8 cellular contexts compared by ENCODE assay signal in the genomic region with DNA sequence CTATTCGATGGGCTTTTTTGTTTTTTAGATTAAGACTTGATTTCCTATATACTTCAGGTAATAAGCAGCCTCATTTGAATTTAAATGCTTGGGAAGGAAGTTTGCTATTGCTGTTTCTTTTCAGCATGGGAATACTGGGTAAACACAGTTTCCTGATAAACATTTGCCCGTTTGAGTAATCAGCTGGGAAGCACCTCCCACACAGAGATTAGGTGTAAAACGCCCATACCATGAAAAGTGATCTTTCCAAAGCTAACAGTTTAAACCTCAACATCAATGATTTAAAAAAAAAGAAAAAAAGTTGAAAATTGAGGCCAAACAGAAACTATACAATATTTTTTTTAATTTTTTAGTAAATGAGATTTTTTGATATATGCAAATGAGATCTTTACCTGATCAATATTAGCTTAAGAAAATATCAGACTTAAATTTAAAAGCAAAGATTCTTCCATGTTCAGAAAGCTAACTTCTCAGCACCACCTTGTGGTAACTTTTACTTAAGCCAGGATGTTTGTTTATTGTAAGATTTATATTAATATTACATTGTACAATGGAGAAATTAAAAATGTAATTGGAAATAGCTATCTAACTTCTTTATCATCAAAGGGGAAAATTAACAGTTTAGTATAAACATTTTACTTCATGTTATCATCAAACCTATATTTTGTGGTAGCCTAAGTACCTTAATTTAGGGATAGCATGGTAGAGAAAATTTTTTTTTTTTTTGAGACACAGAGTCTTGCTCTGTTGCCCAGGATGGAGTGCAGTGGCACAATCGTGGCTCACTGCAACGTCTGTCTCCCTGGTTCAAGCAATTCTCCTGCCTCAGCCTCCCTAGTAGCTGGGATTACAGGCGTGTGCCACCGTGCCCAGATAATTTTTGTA. TPM values are rescaled to one million over a fixed set of nuclear protein-coding genes. Genes with fewer than 3 reads are reported as not detected.
A peak's percentile ranks its signal among the peaks of the same experiment; 100 is the strongest.
DNase-seq lines count a peak whose midpoint lies in the region; ATAC-seq and TF ChIP-seq lines count a peak whose summit lies in the region.

No MANE protein-coding gene starts in this region.

- WGBS in heart right ventricle, 2 donors = 45 to 47% methylated on average over 7 of the region's 7 CpGs
- 50 to 64% methylated on average over 5 to 7 of the region's 7 CpGs for WGBS in transverse colon (ENCODE audit: low coverage in 1 of 2), 2 donors

- no peaks in the 10 kb centered on the region for H3K79me2 ChIP-seq in SU-DHL-6 (ENCODE audit: insufficient read depth, low read length)

- ATAC-seq in heart right ventricle = no peak
- ATAC-seq in left cardiac atrium = no peak

- H3K9me3 ChIP-seq in heart right ventricle = no peaks in the 10 kb centered on the region
- H3K9me3 ChIP-seq in SU-DHL-6 (ENCODE audit: insufficient read depth, low read length) = no peaks in the 10 kb centered on the region
- H3K9me3 ChIP-seq in transverse colon = no peaks in the 10 kb centered on the region
- H3K9me3 ChIP-seq in vagina = no peaks in the 10 kb centered on the region

- no peak overlapping the region for H3K9ac ChIP-seq in SU-DHL-6 (ENCODE audit: low read length)

- H3K27me3 ChIP-seq in heart right ventricle (peaks cover 0 to 13% (median 5%) of the 10 kb centered on the region in 7 donors), SU-DHL-6 (ENCODE audit: low read length) (no peaks in the 10 kb centered on the region), transverse colon (no peaks in the 10 kb centered on the region), vagina (no peaks in the 10 kb centered on the region)

- in situ Hi-C loops in transverse colon (cut with MboI; ENCODE audit: low pct_ligation_motif_present in 1 of 4, low pct_unique_long_range_greater_than_20kb in 1 of 4, low sequenced_read_pairs in 3 of 4) = no loop called here

- H3K4me3 ChIP-seq in heart right ventricle (no peak overlapping the region), SU-DHL-6 (ENCODE audit: insufficient read depth, low read length, poor library complexity, severe bottlenecking) (no peak overlapping the region), foreskin fibroblast (ENCODE audit: low read depth in 1 of 2, low read length in 2 of 2) (no peak overlapping the region), transverse colon (no peak overlapping the region), vagina (no peak overlapping the region)

- no peak for TF ChIP-seq EP300 in transverse colon (IDR thresholded peaks at IDR 0.05; ENCODE audit: low read depth)

- no peak overlapping the region for H3K4me2 ChIP-seq in SU-DHL-6 (ENCODE audit: low read depth, low read length, poor library complexity, severe bottlenecking)

- no peak overlapping the region for H2AFZ ChIP-seq in SU-DHL-6 (ENCODE audit: low read depth, low read length, severe bottlenecking)

- peak overlapping the region in 1 of 10 donors; percentile 64 for H3K27ac ChIP-seq in heart right ventricle
- no peak overlapping the region for H3K27ac ChIP-seq in SU-DHL-6 (ENCODE audit: low read depth, low read length)
- H3K27ac ChIP-seq in transverse colon = peak overlapping the region in 2 of 4 donors; percentile 24 to 40
- no peak overlapping the region for H3K27ac ChIP-seq in vagina

- no peaks in the 10 kb centered on the region for H3K36me3 ChIP-seq in heart right ventricle
- no peaks in the 10 kb centered on the region for H3K36me3 ChIP-seq in SU-DHL-6 (ENCODE audit: low read length)
- H3K36me3 ChIP-seq in transverse colon = no peaks in the 10 kb centered on the region
- H3K36me3 ChIP-seq in vagina = no peaks in the 10 kb centered on the region

- TF ChIP-seq POLR2A in transverse colon (IDR thresholded peaks at IDR 0.05) = no peak
- TF ChIP-seq POLR2A in vagina (IDR thresholded peaks at IDR 0.05) = no peak

- DNase-seq in heart right ventricle = no peak
- DNase-seq in left cardiac atrium = no peak
- DNase-seq in foreskin fibroblast = peak in 1 of 2 donors; percentile 34
- DNase-seq in transverse colon = no peak
- DNase-seq in vagina (ENCODE audit: extremely low spot score in 2 of 2) = no peak
- DNase-seq in NCI-H1092 (lab: John Stamatoyannopoulos, UW) = no peak
- no peak for DNase-seq in activated CD4-positive, CD25-positive, alpha-beta regulatory T cell (lab: John Stamatoyannopoulos, UW)

- H3K4me1 ChIP-seq in heart right ventricle (peaks cover 0 to 34% (median 0%) of the 10 kb centered on the region in 9 donors), transverse colon (peaks cover 0 to 40% (median 16%) of the 10 kb centered on the region in 4 donors), vagina (no peaks in the 10 kb centered on the region)

- intact Hi-C loops in heart right ventricle (cut with DNase I) (no loop called here), left cardiac atrium (cut with DNase I) (no loop called here), transverse colon (cut with DNase I; ENCODE audit: low total_unique reads) (no loop called here), vagina (cut with DNase I) (no loop called here)

- TF ChIP-seq CTCF in heart right ventricle (IDR thresholded peaks at IDR 0.05) (peak in 7 of 9 donors; percentile 22 to 62 (median 49)), SU-DHL-6 (IDR thresholded peaks at IDR 0.05; ENCODE audit: insufficient read depth, low read length, poor library complexity, severe bottlenecking) (peak; percentile 41), foreskin fibroblast (IDR thresholded peaks at IDR 0.05; ENCODE audit: low read depth, low read length) (peak; percentile 34), transverse colon (IDR thresholded peaks at IDR 0.05) (peak in 4 of 5 experiments; percentile 25 to 38 (median 34)), vagina (IDR thresholded peaks at IDR 0.05) (no peak)

- H4K20me1 ChIP-seq in SU-DHL-6 (ENCODE audit: low read depth, low read length) = no peaks in the 10 kb centered on the region

- no peaks in the 10 kb centered on the region for H3K9me2 ChIP-seq in SU-DHL-6 (replicated peaks; ENCODE audit: insufficient read depth, low read length)

- H3F3A ChIP-seq in SU-DHL-6 (ENCODE audit: insufficient read depth) = no peaks in the 10 kb centered on the region

RNA-seq across cellular contexts. Expression of gene F2RL2, which starts 39.8 kb away (rescaled TPM):
- 1 to 10 TPM in 2 of 10 donors, under 1 TPM in 8; 0.12 to 1.5 (median 0.45) TPM for total RNA-seq in heart right ventricle
- polyA plus RNA-seq in heart right ventricle = under 1 TPM; 0.15 to 0.30 TPM
- total RNA-seq in left cardiac atrium = under 1 TPM; 0.09 to 0.39 TPM
- under 1 TPM in 2 of 4 donors, not detected in 2; 0.32 to 0.96 TPM for total RNA-seq in transverse colon
- not detected for total RNA-seq in vagina

Comparison
In these comparisons a context has a peak if more than half of its experiments do, and no peak if none do; other contexts are left out.
1. CTCF ChIP-seq: peak in heart right ventricle (7 of 9), SU-DHL-6 (single experiment), foreskin fibroblast (single experiment) and transverse colon (4 of 5); none in vagina (0 of 3).